ENCODE assay signal across 1 cellular context in genomic region chr15:70062321-70062956, GRCh38.
TF ChIP-seq lines count a peak whose summit lies in the region.

No MANE protein-coding gene starts in this region.

TF ChIP-seq in K562, 482 proteins besides CTCF, POLR2A, EP300 and RAD21 (continued from another document):
- no peak for TF ChIP-seq RBM34 (IDR thresholded peaks at IDR 0.05; ENCODE audit: borderline replicate concordance, insufficient read depth, low read length)
- no peak for TF ChIP-seq NKRF (IDR thresholded peaks at IDR 0.05; ENCODE audit: borderline replicate concordance)
- TF ChIP-seq POLR3A (IDR thresholded peaks at IDR 0.05; ENCODE audit: borderline replicate concordance, extremely low read depth, insufficient read depth, insufficient read length) = no peak
- TF ChIP-seq, protein P1, sequence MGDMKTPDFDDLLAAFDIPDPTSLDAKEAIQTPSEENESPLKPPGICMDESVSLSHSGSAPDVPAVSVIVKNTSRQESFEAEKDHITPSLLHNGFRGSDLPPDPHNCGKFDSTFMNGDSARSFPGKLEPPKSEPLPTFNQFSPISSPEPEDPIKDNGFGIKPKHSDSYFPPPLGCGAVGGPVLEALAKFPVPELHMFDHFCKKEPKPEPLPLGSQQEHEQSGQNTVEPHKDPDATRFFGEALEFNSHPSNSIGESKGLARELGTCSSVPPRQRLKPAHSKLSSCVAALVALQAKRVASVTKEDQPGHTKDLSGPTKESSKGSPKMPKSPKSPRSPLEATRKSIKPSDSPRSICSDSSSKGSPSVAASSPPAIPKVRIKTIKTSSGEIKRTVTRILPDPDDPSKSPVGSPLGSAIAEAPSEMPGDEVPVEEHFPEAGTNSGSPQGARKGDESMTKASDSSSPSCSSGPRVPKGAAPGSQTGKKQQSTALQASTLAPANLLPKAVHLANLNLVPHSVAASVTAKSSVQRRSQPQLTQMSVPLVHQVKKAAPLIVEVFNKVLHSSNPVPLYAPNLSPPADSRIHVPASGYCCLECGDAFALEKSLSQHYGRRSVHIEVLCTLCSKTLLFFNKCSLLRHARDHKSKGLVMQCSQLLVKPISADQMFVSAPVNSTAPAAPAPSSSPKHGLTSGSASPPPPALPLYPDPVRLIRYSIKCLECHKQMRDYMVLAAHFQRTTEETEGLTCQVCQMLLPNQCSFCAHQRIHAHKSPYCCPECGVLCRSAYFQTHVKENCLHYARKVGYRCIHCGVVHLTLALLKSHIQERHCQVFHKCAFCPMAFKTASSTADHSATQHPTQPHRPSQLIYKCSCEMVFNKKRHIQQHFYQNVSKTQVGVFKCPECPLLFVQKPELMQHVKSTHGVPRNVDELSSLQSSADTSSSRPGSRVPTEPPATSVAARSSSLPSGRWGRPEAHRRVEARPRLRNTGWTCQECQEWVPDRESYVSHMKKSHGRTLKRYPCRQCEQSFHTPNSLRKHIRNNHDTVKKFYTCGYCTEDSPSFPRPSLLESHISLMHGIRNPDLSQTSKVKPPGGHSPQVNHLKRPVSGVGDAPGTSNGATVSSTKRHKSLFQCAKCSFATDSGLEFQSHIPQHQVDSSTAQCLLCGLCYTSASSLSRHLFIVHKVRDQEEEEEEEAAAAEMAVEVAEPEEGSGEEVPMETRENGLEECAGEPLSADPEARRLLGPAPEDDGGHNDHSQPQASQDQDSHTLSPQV (IDR thresholded peaks at IDR 0.05) = no peak
- no peak for TF ChIP-seq MTF1 (CRISPR knock-in tag; IDR thresholded peaks at IDR 0.05; ENCODE audit: borderline replicate concordance)
- no peak for TF ChIP-seq ZNF449 (CRISPR knock-in tag; IDR thresholded peaks at IDR 0.05)
- no peak for TF ChIP-seq FOXA3 (CRISPR knock-in tag; conservative IDR thresholded peaks at IDR 0.05 in 1 of 2, IDR thresholded peaks at IDR 0.05 in 1 of 2)
- no peak for TF ChIP-seq SAFB2 (IDR thresholded peaks at IDR 0.05; ENCODE audit: borderline replicate concordance, low read depth, low read length, severe bottlenecking)
- TF ChIP-seq KLF1 (tag; IDR thresholded peaks at IDR 0.05) = no peak
- TF ChIP-seq RBM39 (optimal IDR thresholded peaks at IDR 0.05; ENCODE audit: low read depth, low read length) = no peak
- TF ChIP-seq CHD4 (IDR thresholded peaks at IDR 0.05; ENCODE audit: insufficient read depth, insufficient replicate concordance, low read depth, low read length, poor library complexity, severe bottlenecking) = no peak
- TF ChIP-seq CBX2 (IDR thresholded peaks at IDR 0.05; ENCODE audit: insufficient read depth, low read length, poor library complexity, severe bottlenecking) = no peak
- no peak for TF ChIP-seq NR1H2 (CRISPR knock-in tag; IDR thresholded peaks at IDR 0.05)
- TF ChIP-seq ERF (CRISPR knock-in tag; IDR thresholded peaks at IDR 0.05) = no peak
- TF ChIP-seq POLR2G (IDR thresholded peaks at IDR 0.05; ENCODE audit: low read depth, low read length) = 0 out of 2 replicates have a peak, but pooled peaks have one; percentile 17
- peak; percentile 72 for TF ChIP-seq NFIC (IDR thresholded peaks at IDR 0.05)
